ENCODE assay signal across 27 cellular contexts in genomic region chr4:184110452-184110851, GRCh38.
DNase-seq lines count a peak whose midpoint lies in the region; ATAC-seq, FAIRE-seq and TF ChIP-seq lines count a peak whose summit lies in the region.
"Had no signal": no experiment of that assay in that cellular context is flagged by ENCODE, and none has a peak within 500 bp of the region (broad histone marks: within the 10 kb centered on the region; RNA-seq: fewer than 3 reads in every experiment).

No MANE protein-coding gene starts in this region.

- no peaks in the 10 kb centered on the region for H3K27me3 Mint-ChIP-seq in WTC11 (ENCODE audit: low read depth)
- H3K27me3 Mint-ChIP-seq in mesothelial cell of epicardium (ENCODE audit: low read depth) = no peaks in the 10 kb centered on the region
- H3K27me3 Mint-ChIP-seq in activated naive CD8-positive, alpha-beta T cell treated with anti-CD3 and anti-CD28 coated beads for 36 hours = peaks cover 18% of the 10 kb centered on the region

- no peak overlapping the region for H2AFZ ChIP-seq in H1 (ENCODE audit: low read length)

- no peaks in the 10 kb centered on the region for H3K4me1 Mint-ChIP-seq in WTC11
- peaks cover 10% of the 10 kb centered on the region for H3K4me1 Mint-ChIP-seq in mesothelial cell of epicardium
- no peaks in the 10 kb centered on the region for H3K4me1 Mint-ChIP-seq in activated naive CD8-positive, alpha-beta T cell treated with anti-CD3 and anti-CD28 coated beads for 36 hours
- H3K4me1 Mint-ChIP-seq: CD14-positive monocyte; CD4-positive, alpha-beta memory T cell; CD4-positive, CD25-positive, alpha-beta regulatory T cell; CD8-positive, alpha-beta memory T cell had no signal

- H2BK12ac ChIP-seq in H1 (ENCODE audit: low read depth, low read length) = no peak overlapping the region

- CTCF ChIA-PET in WTC11 (lab: Charles Lee) (no interaction called here), H1 (lab: Charles Lee; ENCODE audit: partially characterized antibody) (interaction anchor here (1.3 to 9.2 kb wide), 3 partner anchors 11 to 54 kb away, joined by 3 to 87 read pairs (median 4); no protein-coding TSS in a partner anchor)

- H3K27me3 ChIP-seq in H1 (replicated peaks in 1 of 4; ENCODE audit: control insufficient read depth in 3 of 4, extremely low read depth in 1 of 4, insufficient read depth in 3 of 4, low read length in 3 of 4) = no peaks in the 10 kb centered on the region
- no peaks in the 10 kb centered on the region for H3K27me3 ChIP-seq in lung (ENCODE audit: control insufficient read depth, insufficient read depth)
- H3K27me3 ChIP-seq: BE2C, BLaER1 had no signal

- H3K79me1 ChIP-seq in H1 (ENCODE audit: low read depth, low read length) = no peaks in the 10 kb centered on the region

- no peaks in the 10 kb centered on the region for H3K79me2 ChIP-seq in H1 (ENCODE audit: control insufficient read depth in 1 of 2, insufficient read depth in 2 of 2, low read length in 2 of 2)

- no peak overlapping the region for H4K91ac ChIP-seq in H1 (replicated peaks; ENCODE audit: insufficient read length, low read length)

- TF ChIP-seq EP300 in H1 (IDR thresholded peaks at IDR 0.05; ENCODE audit: borderline replicate concordance in 1 of 2, low read depth in 2 of 2, low read length in 2 of 2) = no peak

- no peak for TF ChIP-seq RAD21 in H1 (IDR thresholded peaks at IDR 0.05 in 1 of 2, conservative IDR thresholded peaks at IDR 0.05 in 1 of 2; ENCODE audit: low read depth in 2 of 2, low read length in 2 of 2)

- H2BK120ac ChIP-seq in H1 (replicated peaks; ENCODE audit: low read depth, low read length) = no peak overlapping the region

- no peak overlapping the region for H2AK5ac ChIP-seq in H1 (ENCODE audit: low read depth, low read length)

- no peak overlapping the region for H3K4ac ChIP-seq in H1 (replicated peaks; ENCODE audit: insufficient read length, low read depth, low read length)

- no peak for FAIRE-seq in H1 (lab: Jason Lieb, UNC)
- FAIRE-seq: A204.1, GM12878, GM12892, GM18507 had no signal

- H3K23ac ChIP-seq in H1 (ENCODE audit: insufficient read length) = no peak overlapping the region

- ATAC-seq in WTC11 = no peak
- ATAC-seq in lung (ENCODE audit: insufficient read depth, low FRiP score) = no peak
- ATAC-seq: GM12878 had no signal

- no peak overlapping the region for H3K14ac ChIP-seq in H1 (ENCODE audit: insufficient read length)

- no peaks in the 10 kb centered on the region for H4K20me1 ChIP-seq in H1 (replicated peaks in 1 of 2; ENCODE audit: control insufficient read depth in 1 of 2, insufficient read depth in 2 of 2, low read length in 2 of 2)
- H4K20me1 ChIP-seq: BLaER1 had no signal

- no peak overlapping the region for H2BK15ac ChIP-seq in H1 (ENCODE audit: low read length)

- no peaks in the 10 kb centered on the region for H3K36me3 Mint-ChIP-seq in WTC11
- H3K36me3 Mint-ChIP-seq in mesothelial cell of epicardium = no peaks in the 10 kb centered on the region
- no peaks in the 10 kb centered on the region for H3K36me3 Mint-ChIP-seq in activated naive CD8-positive, alpha-beta T cell treated with anti-CD3 and anti-CD28 coated beads for 36 hours
- H3K36me3 Mint-ChIP-seq: CD14-positive monocyte; CD4-positive, alpha-beta memory T cell; CD4-positive, CD25-positive, alpha-beta regulatory T cell; CD8-positive, alpha-beta memory T cell had no signal

- TF ChIP-seq CTCF in WTC11 (IDR thresholded peaks at IDR 0.05) (no peak), H1 (IDR thresholded peaks at IDR 0.05; ENCODE audit: control extremely low read depth in 1 of 3, insufficient read depth in 1 of 3, low read depth in 1 of 3, low read length in 3 of 3) (no peak), lung (IDR thresholded peaks at IDR 0.05; ENCODE audit: control extremely low read depth, extremely low read depth) (no peak), mesothelial cell of epicardium (IDR thresholded peaks at IDR 0.05; ENCODE audit: unreplicated experiment) (no peak)

- DNase-seq in WTC11 (ENCODE audit: low spot score) (no peak), H1 (ENCODE audit: low read depth in 1 of 2, low spot score in 2 of 2) (no peak), lung (ENCODE audit: low spot score) (peak; percentile 10), mesothelial cell of epicardium (ENCODE audit: low spot score in 2 of 2, unreplicated experiment in 2 of 2) (no peak), NCI-H524 (lab: John Stamatoyannopoulos, UW) (no peak)
- no peak for DNase-seq in activated naive CD8-positive, alpha-beta T cell treated with anti-CD3 and anti-CD28 coated beads for 36 hours
- DNase-seq: 8988T; ACHN; BE2C; C1 segment of cervical spinal cord; CD4-positive, alpha-beta memory T cell; CD4-positive, CD25-positive, alpha-beta regulatory T cell; CD8-positive, alpha-beta memory T cell; COR-L47; DMS 273 treated with DMSO at 0.1 percent for 48 hours; DMS153; DMS53; DMS79; DND-41; EL; GDM1 had no signal

- no peak overlapping the region for H3K4me3 Mint-ChIP-seq in WTC11
- no peak overlapping the region for H3K4me3 Mint-ChIP-seq in mesothelial cell of epicardium
- no peak overlapping the region for H3K4me3 Mint-ChIP-seq in activated naive CD8-positive, alpha-beta T cell treated with anti-CD3 and anti-CD28 coated beads for 36 hours
- H3K4me3 Mint-ChIP-seq: CD14-positive monocyte; CD4-positive, alpha-beta memory T cell; CD4-positive, CD25-positive, alpha-beta regulatory T cell; CD8-positive, alpha-beta memory T cell had no signal

- H3K4me3 ChIP-seq in H1 (ENCODE audit: extremely low read depth in 1 of 4, insufficient read depth in 2 of 4, low read depth in 3 of 4, low read length in 4 of 4) (no peak overlapping the region), lung (no peak overlapping the region)
- H3K4me3 ChIP-seq: BLaER1, GM12878 had no signal

- H3K9ac ChIP-seq in H1 (replicated peaks in 1 of 4; ENCODE audit: extremely low read depth in 1 of 4, low read depth in 3 of 4, low read length in 3 of 4) = no peak overlapping the region
- H3K9ac ChIP-seq: BLaER1 had no signal

- H2BK5ac ChIP-seq in H1 (ENCODE audit: low read depth, low read length) = no peak overlapping the region

- H3K27ac ChIP-seq in H1 (ENCODE audit: low read depth, low read length) (no peak overlapping the region), lung (ENCODE audit: low read depth in 1 of 2, low read length in 1 of 2) (no peak overlapping the region)
- H3K27ac ChIP-seq: BLaER1 had no signal

- no peaks in the 10 kb centered on the region for H3K23me2 ChIP-seq in H1 (ENCODE audit: low read depth, low read length)

- WGBS in H1 (ENCODE audit: extremely low coverage in 1 of 2, insufficient coverage in 1 of 2, insufficient read length in 1 of 2, insufficient replicate concordance in 2 of 2, low coverage in 1 of 2, low lambda C conversion rate in 2 of 2, missing lambda C conversion rate in 1 of 2), 2 experiments = 89% methylated on average over 3 of the region's 3 CpGs; no CpG with 5 or more reads in 1 of the 2 experiments
- 87 to 88% methylated on average over 3 of the region's 3 CpGs for WGBS in lung, 2 donors

- H3K4me1 ChIP-seq in H1 (replicated peaks in 1 of 4; ENCODE audit: control insufficient read depth in 3 of 4, insufficient read depth in 4 of 4, low read length in 3 of 4) (no peaks in the 10 kb centered on the region), lung (ENCODE audit: control insufficient read depth in 2 of 2, insufficient read depth in 2 of 2, low read length in 2 of 2) (no peaks in the 10 kb centered on the region)
- H3K4me1 ChIP-seq: BE2C had no signal

- H3K36me3 ChIP-seq in H1 (ENCODE audit: control insufficient read depth in 2 of 4, insufficient read depth in 4 of 4, low read length in 3 of 4) = no peaks in the 10 kb centered on the region
- no peaks in the 10 kb centered on the region for H3K36me3 ChIP-seq in lung (ENCODE audit: control insufficient read depth in 2 of 2, insufficient read depth in 2 of 2, low read length in 2 of 2)
- H3K36me3 ChIP-seq: BE2C, BLaER1 had no signal

- no peak overlapping the region for H3K18ac ChIP-seq in H1 (ENCODE audit: extremely low read depth, low read length)

- no peak for TF ChIP-seq POLR2A in H1 (IDR thresholded peaks at IDR 0.05; ENCODE audit: control extremely low read depth in 1 of 2, low read depth in 2 of 2, low read length in 2 of 2)

- H3K9me3 ChIP-seq in H1 (ENCODE audit: insufficient read depth in 2 of 2, low read depth in 1 of 2, low read length in 1 of 2) = no peaks in the 10 kb centered on the region
- H3K9me3 ChIP-seq in lung (ENCODE audit: control insufficient read depth in 2 of 2, insufficient read depth in 1 of 2, low read length in 1 of 2) = peaks cover 0 to 5% of the 10 kb centered on the region in 2 donors
- H3K9me3 ChIP-seq: BE2C, BLaER1 had no signal

- H4K8ac ChIP-seq in H1 (ENCODE audit: extremely low read depth, insufficient read depth, low read length) = no peak overlapping the region

- no peak overlapping the region for H3K27ac Mint-ChIP-seq in WTC11
- H3K27ac Mint-ChIP-seq in mesothelial cell of epicardium = no peak overlapping the region
- no peak overlapping the region for H3K27ac Mint-ChIP-seq in activated naive CD8-positive, alpha-beta T cell treated with anti-CD3 and anti-CD28 coated beads for 36 hours
- H3K27ac Mint-ChIP-seq: CD4-positive, alpha-beta memory T cell; CD4-positive, CD25-positive, alpha-beta regulatory T cell; CD8-positive, alpha-beta memory T cell had no signal

- H3K56ac ChIP-seq in H1 (replicated peaks; ENCODE audit: insufficient read length, low read depth, low read length) = no peak overlapping the region

- H3K4me2 ChIP-seq in H1 (ENCODE audit: insufficient read depth in 1 of 2, low read depth in 2 of 2, low read length in 2 of 2) = no peak overlapping the region
- H3K4me2 ChIP-seq: BLaER1 had no signal

- H3K9me3 Mint-ChIP-seq in WTC11 (peaks cover 11% of the 10 kb centered on the region), mesothelial cell of epicardium (no peaks in the 10 kb centered on the region)
- no peaks in the 10 kb centered on the region for H3K9me3 Mint-ChIP-seq in activated naive CD8-positive, alpha-beta T cell treated with anti-CD3 and anti-CD28 coated beads for 36 hours

- H2BK20ac ChIP-seq in H1 (ENCODE audit: low read length) = no peak overlapping the region

- no peak overlapping the region for H4K5ac ChIP-seq in H1 (ENCODE audit: insufficient read length, low read depth, low read length)

- POLR2A ChIA-PET in WTC11 (lab: Charles Lee) = no interaction called here
- POLR2A ChIA-PET in H1 (lab: Charles Lee; ENCODE audit: partially characterized antibody) = no interaction called here

TF ChIP-seq in WTC11, 78 proteins besides CTCF, POLR2A, EP300 and RAD21:
- TF ChIP-seq MXD4 (CRISPR knock-in tag; IDR thresholded peaks at IDR 0.05; ENCODE audit: borderline replicate concordance) = no peak
- TF ChIP-seq TEAD4 (CRISPR knock-in tag; IDR thresholded peaks at IDR 0.05) = no peak
- TF ChIP-seq RELA (CRISPR knock-in tag; IDR thresholded peaks at IDR 0.05; ENCODE audit: borderline replicate concordance) = no peak
- peak; percentile 84 for TF ChIP-seq GTF2I (CRISPR knock-in tag; conservative IDR thresholded peaks at IDR 0.05)

TF ChIP-seq in H1, 55 proteins besides CTCF, POLR2A, EP300 and RAD21 (continues in another document):
- TF ChIP-seq USF2 (IDR thresholded peaks at IDR 0.05; ENCODE audit: low read length) = no peak
